In the genomic region with DNA sequence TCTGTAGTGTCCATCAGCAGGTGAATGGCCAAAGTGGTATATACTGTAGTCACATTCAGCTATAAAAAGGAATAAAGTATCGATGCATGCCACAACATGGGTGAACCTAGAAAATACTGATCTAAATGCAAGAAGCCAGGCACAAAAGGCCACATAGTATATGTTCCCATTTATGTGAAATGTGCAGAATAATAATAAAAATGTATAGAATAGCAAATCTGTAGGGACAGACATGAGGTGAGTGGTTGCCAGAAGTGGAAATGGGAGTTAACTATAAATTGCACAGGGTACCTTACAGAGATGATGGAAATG, we compare ENCODE assay signal across 1 cellular context.
TF ChIP-seq lines count a peak whose summit lies in the region.

No MANE protein-coding gene starts in this region.

TF ChIP-seq in H1, 55 proteins besides CTCF, POLR2A, EP300 and RAD21 (continued from another document):
- no peak for TF ChIP-seq EZH2 (IDR thresholded peaks at IDR 0.05; ENCODE audit: low read depth, low read length, severe bottlenecking)
- TF ChIP-seq SIRT6 (IDR thresholded peaks at IDR 0.05; ENCODE audit: low read length), result no peak
- TF ChIP-seq RFX5 (IDR thresholded peaks at IDR 0.05; ENCODE audit: borderline replicate concordance, low read depth, low read length), result no peak
TF ChIP-seq in H1: peak in this region for 0.
